Comparison of ENCODE assay signal across 16 cellular contexts in genomic region chr13:95607363-95607762, GRCh38. TPM values are rescaled to one million over a fixed set of nuclear protein-coding genes. Genes with fewer than 3 reads are reported as not detected.
DNase-seq lines count a peak whose midpoint lies in the region; ATAC-seq, FAIRE-seq and TF ChIP-seq lines count a peak whose summit lies in the region.
"Had no signal": no experiment of that assay in that cellular context is flagged by ENCODE, and none has a peak within 500 bp of the region (broad histone marks: within the 10 kb centered on the region; RNA-seq: fewer than 3 reads in every experiment).

No MANE protein-coding gene starts in this region.

- H3K4me3 ChIP-seq in mammary epithelial cell (replicated peaks in 1 of 3; ENCODE audit: insufficient read depth in 1 of 3, low read depth in 2 of 3, low read length in 3 of 3) (no peak overlapping the region), endodermal cell (ENCODE audit: low read length) (no peak overlapping the region)
- H3K4me3 ChIP-seq: right atrium auricular region had no signal

- no peak overlapping the region for H3K9ac ChIP-seq in mammary epithelial cell (ENCODE audit: insufficient read depth, low read length)
- no peak overlapping the region for H3K9ac ChIP-seq in endodermal cell (ENCODE audit: extremely low read depth, low read length, poor library complexity, severe bottlenecking)

- H3K36me3 Mint-ChIP-seq in activated CD4-positive, alpha-beta T cell treated with anti-CD3 and anti-CD28 coated beads for 36 hours (ENCODE audit: low read depth): no peaks in the 10 kb centered on the region
- H3K36me3 Mint-ChIP-seq in endodermal cell (ENCODE audit: low read depth): peaks cover 42% of the 10 kb centered on the region
- H3K36me3 Mint-ChIP-seq: naive thymus-derived CD8-positive, alpha-beta T cell had no signal

- H3K27ac ChIP-seq in mammary epithelial cell (ENCODE audit: insufficient read depth, low read depth, low read length) (no peak overlapping the region), endodermal cell (ENCODE audit: low read depth, low read length) (no peak overlapping the region)
- H3K27ac ChIP-seq: right atrium auricular region had no signal

- DNase-seq in H54 (ENCODE audit: insufficient read length, low spot score): peak; percentile 37
- peak; percentile 12 for DNase-seq in NCI-H460 (ENCODE audit: extremely low read depth, low read depth)
- peak; percentile 86 for DNase-seq in mammary epithelial cell
- DNase-seq in kidney tubule cell (ENCODE audit: low spot score): peak; percentile 87
- DNase-seq in activated CD4-positive, alpha-beta T cell treated with anti-CD3 and anti-CD28 coated beads for 36 hours: no peak
- no peak for DNase-seq in left ventricle myocardium superior
- DNase-seq in endodermal cell: no peak
- DNase-seq: activated T-cell treated with anti-CD3 and anti-CD28 coated beads, Interleukin-2, amount 50 U/mL, for 72 hours; C1 segment of cervical spinal cord; naive thymus-derived CD8-positive, alpha-beta T cell; substantia nigra had no signal

- POLR2A ChIA-PET in activated CD4-positive, alpha-beta T cell treated with anti-CD3 and anti-CD28 coated beads for 36 hours (lab: Charles Lee): interaction anchor here (0.6 kb wide), 1 partner anchor 14 kb away, joined by 3 read pairs; no protein-coding TSS in a partner anchor

- no peak for TF ChIP-seq POLR2A in H54 (IDR thresholded peaks at IDR 0.05; ENCODE audit: low read depth, low read length)

- CTCF ChIA-PET in mammary epithelial cell (lab: Charles Lee; ENCODE audit: low non-redundant PET): interaction anchor here (0.6 kb wide), 1 partner anchor 119 kb away, joined by 5 read pairs; no protein-coding TSS in a partner anchor
- CTCF ChIA-PET in activated CD4-positive, alpha-beta T cell treated with anti-CD3 and anti-CD28 coated beads for 36 hours (lab: Charles Lee): interaction anchor here (0.7 to 1.1 kb wide), 2 partner anchors 16 to 226 kb away, joined by 3 to 5 read pairs; no protein-coding TSS in a partner anchor

- no peak overlapping the region for H2AFZ ChIP-seq in mammary epithelial cell (ENCODE audit: low read depth, low read length)

- FAIRE-seq in H54 (lab: Jason Lieb, UNC): peak; percentile 99
- FAIRE-seq: islet of Langerhans had no signal

- ATAC-seq in HG02981 (IDR thresholded peaks at IDR 0.05; ENCODE audit: unreplicated experiment) (no peak), left ventricle myocardium superior (no peak)
- ATAC-seq in activated CD4-positive, alpha-beta T cell treated with anti-CD3 and anti-CD28 coated beads for 36 hours: no peak
- ATAC-seq: activated T-cell treated with anti-CD3 and anti-CD28 coated beads, Interleukin-2, amount 50 U/mL, for 72 hours; naive thymus-derived CD8-positive, alpha-beta T cell had no signal

- H3K9me3 ChIP-seq in mammary epithelial cell (replicated peaks; ENCODE audit: insufficient read depth, low read length) (no peaks in the 10 kb centered on the region), endodermal cell (ENCODE audit: control insufficient read depth, low read length) (no peaks in the 10 kb centered on the region)
- H3K9me3 ChIP-seq: right atrium auricular region had no signal

- no peak overlapping the region for H3K4me2 ChIP-seq in mammary epithelial cell (ENCODE audit: insufficient read depth, low read depth, low read length)

- no TSS peak for BruUV-seq in mammary epithelial cell (replicated peaks; lab: Mats Ljungman, UMichigan)

- no peaks in the 10 kb centered on the region for H4K20me1 ChIP-seq in mammary epithelial cell (ENCODE audit: insufficient read depth, low read length)

- no peak overlapping the region for H3K4me3 Mint-ChIP-seq in activated CD4-positive, alpha-beta T cell treated with anti-CD3 and anti-CD28 coated beads for 36 hours
- no peak overlapping the region for H3K4me3 Mint-ChIP-seq in endodermal cell
- H3K4me3 Mint-ChIP-seq: activated T-cell treated with anti-CD3 and anti-CD28 coated beads, Interleukin-2, amount 50 U/mL, for 72 hours; brain; naive thymus-derived CD8-positive, alpha-beta T cell had no signal

- H3K36me3 ChIP-seq in mammary epithelial cell (ENCODE audit: insufficient read depth, low read length) (peaks cover 15% of the 10 kb centered on the region), endodermal cell (ENCODE audit: control insufficient read depth, insufficient read depth, low read length) (peaks cover 55% of the 10 kb centered on the region)
- H3K36me3 ChIP-seq: right atrium auricular region had no signal

- in situ Hi-C loops in mammary epithelial cell (cut with MboI; ENCODE audit: low sequenced_read_pairs in 2 of 2): loop anchor here in 1 of 2 donors (25.0 kb wide), 1 partner anchor 230 kb away; no protein-coding TSS in a partner anchor

- dilution Hi-C loops in mammary epithelial cell (cut with HindIII; ENCODE audit: low sequenced_read_pairs): no loop called here

- no peaks in the 10 kb centered on the region for H3K79me2 ChIP-seq in mammary epithelial cell (ENCODE audit: insufficient read depth, low read length)

- H3K27me3 ChIP-seq in mammary epithelial cell (ENCODE audit: insufficient read depth, low read length) (no peaks in the 10 kb centered on the region), endodermal cell (ENCODE audit: control insufficient read depth, insufficient read depth, low read length, poor library complexity, severe bottlenecking) (no peaks in the 10 kb centered on the region)
- H3K27me3 ChIP-seq: right atrium auricular region had no signal

- no peak for TF ChIP-seq CTCF in mammary epithelial cell (conservative IDR thresholded peaks at IDR 0.05 in 1 of 2, IDR thresholded peaks at IDR 0.05 in 1 of 2; ENCODE audit: extremely low read depth in 1 of 2, insufficient read depth in 1 of 2, low read depth in 1 of 2, low read length in 2 of 2)
- no peak for TF ChIP-seq CTCF in endodermal cell (conservative IDR thresholded peaks at IDR 0.05)

- no peak overlapping the region for H3K27ac Mint-ChIP-seq in activated CD4-positive, alpha-beta T cell treated with anti-CD3 and anti-CD28 coated beads for 36 hours
- no peak overlapping the region for H3K27ac Mint-ChIP-seq in endodermal cell
- H3K27ac Mint-ChIP-seq: activated T-cell treated with anti-CD3 and anti-CD28 coated beads, Interleukin-2, amount 50 U/mL, for 72 hours; brain; naive thymus-derived CD8-positive, alpha-beta T cell had no signal

- H3K4me1 ChIP-seq in mammary epithelial cell (ENCODE audit: insufficient read depth, low read length): peaks cover 18% of the 10 kb centered on the region
- no peaks in the 10 kb centered on the region for H3K4me1 ChIP-seq in endodermal cell (ENCODE audit: control insufficient read depth, insufficient read depth, low read length)
- H3K4me1 ChIP-seq: right atrium auricular region had no signal

- 0% methylated on average over 1 of the region's 1 CpG for WGBS in mammary epithelial cell (ENCODE audit: low coverage, missing lambda C conversion rate)
- 95 to 100% methylated on average over 1 of the region's 1 CpG for WGBS in endodermal cell (ENCODE audit: insufficient coverage in 1 of 2, insufficient read length in 1 of 2), 2 experiments

- H3K9me3 Mint-ChIP-seq in activated CD4-positive, alpha-beta T cell treated with anti-CD3 and anti-CD28 coated beads for 36 hours (ENCODE audit: low read depth): no peaks in the 10 kb centered on the region
- H3K9me3 Mint-ChIP-seq in endodermal cell: no peaks in the 10 kb centered on the region
- H3K9me3 Mint-ChIP-seq: activated T-cell treated with anti-CD3 and anti-CD28 coated beads, Interleukin-2, amount 50 U/mL, for 72 hours; brain; naive thymus-derived CD8-positive, alpha-beta T cell had no signal

- H3K4me1 Mint-ChIP-seq in activated CD4-positive, alpha-beta T cell treated with anti-CD3 and anti-CD28 coated beads for 36 hours: no peaks in the 10 kb centered on the region
- no peaks in the 10 kb centered on the region for H3K4me1 Mint-ChIP-seq in endodermal cell

- intact Hi-C loops in mammary epithelial cell (cut with micrococcal nuclease): no loop called here
- intact Hi-C loops in activated CD4-positive, alpha-beta T cell treated with anti-CD3 and anti-CD28 coated beads for 36 hours (cut with DNase I, micrococcal nuclease): no loop called here
- intact Hi-C loops in left ventricle myocardium superior (cut with micrococcal nuclease): no loop called here

- H3K27me3 Mint-ChIP-seq in activated CD4-positive, alpha-beta T cell treated with anti-CD3 and anti-CD28 coated beads for 36 hours: peaks cover 12% of the 10 kb centered on the region
- H3K27me3 Mint-ChIP-seq in endodermal cell (ENCODE audit: insufficient read depth): no peaks in the 10 kb centered on the region
- H3K27me3 Mint-ChIP-seq: brain had no signal

RNA-seq across cellular contexts. Expression of gene DZIP1, which starts 37.1 kb away (rescaled TPM):
- total RNA-seq in NCI-H460 (2014; rRNA removed; shearing (Covaris generic)): 0.87 and 1.3 TPM in 2 replicates
- 0.67 and 1.9 TPM in 2 replicates for polyA plus RNA-seq in NCI-H460 (2014; cell fraction: nucleus; rRNA removed)
- 10 to 100 TPM; 28.3 to 29.3 TPM for total RNA-seq in mammary epithelial cell
- 8.0 TPM for polyA plus RNA-seq in mammary epithelial cell
- 13.6 TPM for polyA minus RNA-seq in mammary epithelial cell
- under 1 TPM; 0.33 to 0.39 TPM for total RNA-seq in activated CD4-positive, alpha-beta T cell treated with anti-CD3 and anti-CD28 coated beads for 36 hours
- 4.0 TPM for total RNA-seq in left ventricle myocardium superior
- 10 to 100 TPM; 36.2 to 59.9 TPM for total RNA-seq in endodermal cell
- 50.8 TPM for polyA plus RNA-seq in endodermal cell (2013, experiment 1 of 2)
- polyA plus RNA-seq in endodermal cell (2013, experiment 2 of 2): 52.9 TPM
- total RNA-seq: naive thymus-derived CD8-positive, alpha-beta T cell had no signal
- polyA plus RNA-seq: naive thymus-derived CD8-positive, alpha-beta T cell had no signal

RNA-seq across cellular contexts. Expression of gene CLDN10, which starts 54.8 kb away (rescaled TPM):
- not detected in 2 replicates for total RNA-seq in NCI-H460 (2014; rRNA removed; shearing (Covaris generic))
- polyA plus RNA-seq in NCI-H460 (2014; cell fraction: nucleus; rRNA removed): not detected in 2 replicates
- total RNA-seq in mammary epithelial cell: under 1 TPM in 1 of 2 donors, not detected in 1; 0.17 TPM
- polyA plus RNA-seq in mammary epithelial cell: not detected
- not detected for polyA minus RNA-seq in mammary epithelial cell
- not detected for total RNA-seq in activated CD4-positive, alpha-beta T cell treated with anti-CD3 and anti-CD28 coated beads for 36 hours
- total RNA-seq in left ventricle myocardium superior: not detected
- total RNA-seq in endodermal cell: 10 to 100 TPM in 1 of 2 donors, 1 to 10 TPM in 1; 4.6 to 10.6 TPM
- polyA plus RNA-seq in endodermal cell (2013, experiment 1 of 2): 8.8 TPM
- polyA plus RNA-seq in endodermal cell (2013, experiment 2 of 2): 7.5 TPM
- total RNA-seq: activated T-cell treated with anti-CD3 and anti-CD28 coated beads, Interleukin-2, amount 50 U/mL, for 72 hours; fibroblast of villous mesenchyme; naive thymus-derived CD8-positive, alpha-beta T cell had no signal
- polyA plus RNA-seq: naive thymus-derived CD8-positive, alpha-beta T cell had no signal

Comparison
In these comparisons a context has a peak if more than half of its experiments do, and no peak if none do; other contexts are left out.
1. DNase-seq: peak in H54 (single experiment), NCI-H460 (single experiment), mammary epithelial cell (single experiment) and kidney tubule cell (single experiment); none in activated CD4-positive, alpha-beta T cell treated with anti-CD3 and anti-CD28 coated beads for 36 hours (single experiment), left ventricle myocardium superior (single experiment) and endodermal cell (single experiment).